16 cellular contexts compared by ENCODE assay signal in genomic region chr12:76690916-76691700, GRCh38.
DNase-seq lines count a peak whose midpoint lies in the region; ATAC-seq and TF ChIP-seq lines count a peak whose summit lies in the region.
"Had no signal": no experiment of that assay in that cellular context is flagged by ENCODE, and none has a peak within 500 bp of the region (broad histone marks: within the 10 kb centered on the region; RNA-seq: fewer than 3 reads in every experiment).

No MANE protein-coding gene starts in this region.

- no peak for TF ChIP-seq POLR2A in Peyer's patch (IDR thresholded peaks at IDR 0.05)

- H3K36me3 ChIP-seq in adipocyte (ENCODE audit: control insufficient read depth, insufficient read depth, low read length, severe bottlenecking), result no peaks in the 10 kb centered on the region
- H3K36me3 ChIP-seq in Peyer's patch, result no peaks in the 10 kb centered on the region

- DNase-seq in AG20443 (ENCODE audit: low spot score), result peak; percentile 71
- DNase-seq in adipocyte (ENCODE audit: low read depth), result peak; percentile 53
- DNase-seq in fibroblast of peridontal ligament (ENCODE audit: extremely low read depth), result peak; percentile 61
- DNase-seq in sciatic nerve (ENCODE audit: low spot score), result no peak
- DNase-seq in anterior cingulate cortex (lab: John Stamatoyannopoulos, UW), result no peak
- no peak for DNase-seq in T-cell
- DNase-seq in Peyer's patch, result no peak
- DNase-seq: CD4-positive, alpha-beta memory T cell; HCEC 1CT; NCI-H1417 treated with DMSO at 0.1 percent for 48 hours; NCI-H1930; NCI-H2171; NCI-H446; NCI-H69; NK-92 treated with Interleukin-12 subunit alpha and Interleukin-12 subunit beta, amount 100 ng/mL, for 24 hours had no signal

- H3K9ac ChIP-seq in adipocyte (ENCODE audit: low read length), result no peak overlapping the region

- POLR2A ChIA-PET in T-cell (lab: Charles Lee), result no interaction called here

- ATAC-seq in sciatic nerve (peak; percentile 53), T-cell (replicated peaks in 1 of 4) (no peak)

- no peak overlapping the region for H3K27ac ChIP-seq in Peyer's patch
- H3K27ac ChIP-seq: HL-60 had no signal

- H3K27me3 ChIP-seq in adipocyte (replicated peaks; ENCODE audit: control insufficient read depth, insufficient read depth, low read length), result no peaks in the 10 kb centered on the region
- no peaks in the 10 kb centered on the region for H3K27me3 ChIP-seq in Peyer's patch

- H3K27me3 Mint-ChIP-seq in T-cell, result no peaks in the 10 kb centered on the region

- H3K4me3 ChIP-seq in adipocyte (ENCODE audit: low read length) (no peak overlapping the region), Peyer's patch (no peak overlapping the region)

- no peaks in the 10 kb centered on the region for H3K36me3 Mint-ChIP-seq in T-cell
- H3K36me3 Mint-ChIP-seq: CD4-positive, alpha-beta memory T cell had no signal

- peaks cover 28% of the 10 kb centered on the region for H3K4me1 ChIP-seq in adipocyte (ENCODE audit: control insufficient read depth, insufficient read depth, low read length)
- no peaks in the 10 kb centered on the region for H3K4me1 ChIP-seq in Peyer's patch

- no peaks in the 10 kb centered on the region for H3K4me1 Mint-ChIP-seq in T-cell
- H3K4me1 Mint-ChIP-seq: CD4-positive, alpha-beta memory T cell had no signal

- H3K9me3 ChIP-seq in adipocyte (ENCODE audit: control insufficient read depth, low read length), result no peaks in the 10 kb centered on the region
- H3K9me3 ChIP-seq in Peyer's patch, result no peaks in the 10 kb centered on the region

- TF ChIP-seq CTCF in Peyer's patch (IDR thresholded peaks at IDR 0.05), result no peak

- intact Hi-C loops in sciatic nerve (cut with DNase I), result no loop called here

- no peak overlapping the region for H3K4me3 Mint-ChIP-seq in T-cell
- H3K4me3 Mint-ChIP-seq: CD4-positive, alpha-beta memory T cell had no signal

- CTCF ChIA-PET in T-cell (lab: Charles Lee), result no interaction called here

- no peak overlapping the region for H3K27ac Mint-ChIP-seq in T-cell
- H3K27ac Mint-ChIP-seq: CD4-positive, alpha-beta memory T cell had no signal

- H3K9me3 Mint-ChIP-seq in T-cell, result no peaks in the 10 kb centered on the region
- H3K9me3 Mint-ChIP-seq: CD4-positive, alpha-beta memory T cell had no signal

Comparison
In these comparisons a context has a peak if more than half of its experiments do, and no peak if none do; other contexts are left out.
1. DNase-seq: peak in AG20443 (single experiment), adipocyte (single experiment) and fibroblast of peridontal ligament (single experiment); none in sciatic nerve (single experiment), anterior cingulate cortex (0 of 58), T-cell (0 of 34) and Peyer's patch (0 of 3).